ENCODE assay signal across 35 cellular contexts in the genomic region with DNA sequence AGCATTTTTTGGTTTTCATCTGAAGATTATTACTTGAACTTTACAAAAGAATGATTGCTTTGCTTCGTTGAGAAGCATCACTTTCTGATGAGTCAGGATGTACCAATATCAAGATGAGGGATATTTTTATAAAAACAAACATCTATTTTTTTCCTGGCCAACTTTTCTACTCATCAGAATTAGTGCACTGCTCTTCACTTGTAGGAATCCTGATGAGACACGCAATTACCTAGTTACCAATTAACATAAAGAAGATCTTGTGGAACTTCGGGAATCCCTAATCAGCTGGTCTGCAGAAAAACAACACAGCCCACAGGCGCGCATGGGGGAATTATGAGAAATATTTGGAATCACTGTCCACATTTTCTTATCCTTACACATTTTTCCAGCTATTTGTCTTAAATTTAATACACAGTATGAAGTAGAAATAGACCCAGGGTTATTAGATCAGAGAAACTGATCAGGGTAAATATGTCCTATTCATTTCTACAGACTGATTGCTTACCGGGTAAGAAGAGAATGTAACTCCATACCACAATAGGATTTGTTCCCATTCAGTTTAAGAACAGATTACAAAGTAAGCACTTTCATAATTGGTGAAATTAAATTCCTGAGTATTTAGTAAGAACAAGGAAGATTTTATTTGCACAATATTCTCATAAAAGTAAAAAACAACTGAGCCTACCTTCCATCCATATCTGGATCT. TPM values are rescaled to one million over a fixed set of nuclear protein-coding genes. Genes with fewer than 3 reads are reported as not detected.
DNase-seq lines count a peak whose midpoint lies in the region; ATAC-seq, FAIRE-seq and TF ChIP-seq lines count a peak whose summit lies in the region.
"Had no signal": no experiment of that assay in that cellular context is flagged by ENCODE, and none has a peak within 500 bp of the region (broad histone marks: within the 10 kb centered on the region; RNA-seq: fewer than 3 reads in every experiment).

No MANE protein-coding gene starts in this region.

- H3K79me2 ChIP-seq in K562 (ENCODE audit: control insufficient read depth, insufficient read depth, low read length) (no peaks in the 10 kb centered on the region), HepG2 (ENCODE audit: insufficient read depth, low read length) (no peaks in the 10 kb centered on the region)

- no peak overlapping the region for H3K4me3 ChIP-seq in K562
- H3K4me3 ChIP-seq in HepG2 (replicated peaks in 1 of 3; ENCODE audit: insufficient read depth in 1 of 3, low read depth in 2 of 3, low read length in 3 of 3): no peak overlapping the region
- H3K4me3 ChIP-seq in retinal pigment epithelial cell (ENCODE audit: low read length): peak overlapping the region; percentile 29
- H3K4me3 ChIP-seq: body of pancreas, esophagus muscularis mucosa, mucosa of descending colon, suprapubic skin had no signal

- H3K9ac ChIP-seq in K562 (ENCODE audit: insufficient read depth in 1 of 2, low read depth in 2 of 2, low read length in 2 of 2) (no peak overlapping the region), HepG2 (ENCODE audit: insufficient read depth, low read depth, low read length) (no peak overlapping the region)

- ATAC-seq in K562 (no peak), HepG2 (peak; percentile 18; the same call in 1 of the 3 replicates), GM21576 (IDR thresholded peaks at IDR 0.05; ENCODE audit: unreplicated experiment) (no peak), HG03045 (IDR thresholded peaks at IDR 0.05; ENCODE audit: unreplicated experiment) (no peak)
- ATAC-seq: activated CD4-positive, CD25-positive, alpha-beta regulatory T cell treated with anti-CD3 and anti-CD28 coated beads, Interleukin-2, amount 50 U/mL, for 24 hours; body of pancreas; natural killer cell treated with Interleukin-12 subunit alpha and Interleukin-12 subunit beta and Interleukin-15 and Interleukin-18, amount 100 ng/mL, for 72 hours; PC-3; Right ventricle myocardium inferior; T-helper 17 cell had no signal

- H3K4me1 ChIP-seq in K562 (replicated peaks in 1 of 2; ENCODE audit: control insufficient read depth in 2 of 2, insufficient read depth in 2 of 2, low read length in 2 of 2) (no peaks in the 10 kb centered on the region), HepG2 (ENCODE audit: insufficient read depth, low read length) (peaks cover 25% of the 10 kb centered on the region)
- H3K4me1 ChIP-seq: body of pancreas, esophagus muscularis mucosa, foreskin keratinocyte, suprapubic skin had no signal

- H3K36me3 ChIP-seq in K562 (ENCODE audit: control insufficient read depth, insufficient read depth, low read length) (no peaks in the 10 kb centered on the region), HepG2 (replicated peaks in 1 of 2; ENCODE audit: control insufficient read depth in 1 of 2, insufficient read depth in 2 of 2, low read length in 2 of 2) (no peaks in the 10 kb centered on the region)
- H3K36me3 ChIP-seq: esophagus muscularis mucosa, suprapubic skin had no signal

- no peak overlapping the region for H2AFZ ChIP-seq in K562 (ENCODE audit: low read depth, low read length)
- no peak overlapping the region for H2AFZ ChIP-seq in HepG2 (ENCODE audit: low read length)

- POLR2A ChIA-PET in K562 (lab: Yijun Ruan, JAX) (no interaction called here), HepG2 (lab: Yijun Ruan, JAX) (no interaction called here)

- TF ChIP-seq POLR2A in K562 (conservative IDR thresholded peaks at IDR 0.05): no peak
- no peak for TF ChIP-seq POLR2A in HepG2 (IDR thresholded peaks at IDR 0.05; ENCODE audit: insufficient read depth in 1 of 2, low read depth in 2 of 2, low read length in 2 of 2)

- no peaks in the 10 kb centered on the region for H3K9me1 ChIP-seq in K562 (ENCODE audit: control insufficient read depth, insufficient read depth, low read length)

- H3K27ac ChIP-seq in K562 (ENCODE audit: extremely low read depth, low read depth, low read length) (no peak overlapping the region), HepG2 (ENCODE audit: extremely low read length, insufficient read depth, low read length) (no peak overlapping the region)
- H3K27ac ChIP-seq: body of pancreas, esophagus muscularis mucosa, foreskin keratinocyte, suprapubic skin had no signal

- H3K4me2 ChIP-seq in K562 (ENCODE audit: insufficient read depth, low read length): no peak overlapping the region
- H3K4me2 ChIP-seq in HepG2 (ENCODE audit: low read depth, low read length): peak overlapping the region; percentile 20

- DNase-seq in GM04504 (ENCODE audit: low read depth): peak; percentile 10
- no peak for DNase-seq in K562 (ENCODE audit: extremely low read depth in 1 of 4, low spot score in 3 of 4)
- DNase-seq in HepG2 (ENCODE audit: low spot score): no peak
- DNase-seq in retinal pigment epithelial cell (ENCODE audit: low read depth): peak; percentile 63
- DNase-seq in cerebellar nuclear complex (lab: John Stamatoyannopoulos, UW): no peak
- DNase-seq in LoVo (ENCODE audit: low spot score): no peak
- DNase-seq: activated CD4-positive, alpha-beta T cell treated with anti-CD3 and anti-CD28 coated beads, Interleukin-2, amount 50 U/mL, for 48 hours; activated naive CD4-positive, alpha-beta T cell treated with Interleukin-2 at 50 U/mL for 16 hours; activated T-cell treated with anti-CD3 and anti-CD28 coated beads, Interleukin-2, amount 50 U/mL, for 48 hours; body of pancreas; C1 segment of cervical spinal cord; foreskin keratinocyte; GDM1; head of caudate nucleus; KG1; mammary epithelial cell; MM.1S; NCI-H1105 treated with DMSO at 0.1 percent for 48 hours; NCI-H2029; NCI-H510A treated with DMSO at 0.1 percent for 48 hours; NK-92 treated with Interleukin-12 subunit alpha and Interleukin-12 subunit beta, amount 100 ng/mL, for 24 hours; PC-3; posterior cingulate gyrus; stimulated activated naive CD4-positive, alpha-beta T cell; T-helper 17 cell had no signal

- no peaks in the 10 kb centered on the region for H3K9me3 ChIP-seq in K562 (replicated peaks; ENCODE audit: control insufficient read depth, insufficient read depth, low read depth, low read length)
- H3K9me3 ChIP-seq in HepG2 (ENCODE audit: low read length): no peaks in the 10 kb centered on the region
- H3K9me3 ChIP-seq: body of pancreas, esophagus muscularis mucosa, mucosa of descending colon, suprapubic skin had no signal

- TF ChIP-seq RAD21 in K562 (CRISPR knock-in tag; conservative IDR thresholded peaks at IDR 0.05 in 1 of 2, IDR thresholded peaks at IDR 0.05 in 1 of 2) (no peak), HepG2 (CRISPR knock-in tag; IDR thresholded peaks at IDR 0.05) (no peak)

- in situ Hi-C loops in K562 (cut with MboI): no loop called here
- in situ Hi-C loops in HepG2 (cut with HindIII; ENCODE audit: extremely low pct_ligation_motif_present, low pct_unique_long_range_greater_than_20kb): no loop called here

- TF ChIP-seq CTCF in K562 (IDR thresholded peaks at IDR 0.05 in 2 of 3, conservative IDR thresholded peaks at IDR 0.05 in 1 of 3; ENCODE audit: insufficient read depth in 2 of 3, low read depth in 1 of 3, low read length in 3 of 3) (no peak), HepG2 (CRISPR knock-in tag; IDR thresholded peaks at IDR 0.05) (no peak), retinal pigment epithelial cell (conservative IDR thresholded peaks at IDR 0.05; ENCODE audit: low read depth, low read length) (no peak)

- CTCF ChIA-PET in K562 (lab: Yijun Ruan, JAX; ENCODE audit: low intra/inter-chr PET ratio): no interaction called here
- CTCF ChIA-PET in HepG2 (lab: Yijun Ruan, JAX; ENCODE audit: low intra/inter-chr PET ratio, low total read pairs): no interaction called here

- peaks cover 0 to 8% of the 10 kb centered on the region in 2 experiments; a peak in 2 of 5 replicates for H3K27me3 ChIP-seq in K562 (ENCODE audit: control insufficient read depth in 2 of 2, insufficient read depth in 2 of 2, low read length in 2 of 2)
- no peaks in the 10 kb centered on the region for H3K27me3 ChIP-seq in HepG2 (ENCODE audit: control insufficient read depth in 1 of 2, insufficient read depth in 2 of 2, low read length in 2 of 2)
- H3K27me3 ChIP-seq: body of pancreas, foreskin keratinocyte, suprapubic skin had no signal

- no peaks in the 10 kb centered on the region for H4K20me1 ChIP-seq in K562 (replicated peaks; ENCODE audit: control insufficient read depth, insufficient read depth, low read length)
- no peaks in the 10 kb centered on the region for H4K20me1 ChIP-seq in HepG2 (ENCODE audit: insufficient read depth, low read length)

- intact Hi-C loops in K562 (cut with micrococcal nuclease) (no loop called here), HepG2 (cut with micrococcal nuclease; ENCODE audit: unreplicated experiment) (no loop called here)

- BruUV-seq in K562 (replicated peaks; lab: Mats Ljungman, UMichigan) (no TSS peak), HepG2 (replicated peaks; lab: Mats Ljungman, UMichigan) (no TSS peak)

- TF ChIP-seq EP300 in K562 (IDR thresholded peaks at IDR 0.05; ENCODE audit: low read length): no peak
- TF ChIP-seq EP300 in HepG2 (IDR thresholded peaks at IDR 0.05; ENCODE audit: low read depth in 2 of 2, low read length in 2 of 2): no peak
- no peak for TF ChIP-seq EP300 in HepG2 (CRISPR knock-in tag; IDR thresholded peaks at IDR 0.05; ENCODE audit: borderline replicate concordance)

- no peak for FAIRE-seq in K562 (lab: Jason Lieb, UNC)
- no peak for FAIRE-seq in HepG2 (lab: Jason Lieb, UNC)
- FAIRE-seq: H54, TTC549 had no signal

- WGBS in K562 (ENCODE audit: insufficient coverage, low coverage, missing lambda C conversion rate): 3% methylated on average over 6 of the region's 6 CpGs
- 1% methylated on average over 6 of the region's 6 CpGs for WGBS in HepG2 (ENCODE audit: low lambda C conversion rate)

RNA-seq across cellular contexts. Expression of a gene that starts 50.9 kb away (rescaled TPM):
- not detected in 2 replicates for total RNA-seq in K562 (2011; cell fraction: chromatin; rRNA removed; ENCODE audit: low replicate concordance)
- not detected in 2 replicates for total RNA-seq in K562 (2011; cell fraction: nucleolus; rRNA removed)
- total RNA-seq in K562 (2011; cell fraction: nucleoplasm; rRNA removed): 0.73 TPM in 1 of 2 replicates, not detected in the other
- total RNA-seq in K562 (2014; rRNA removed) (0.09 and 0.16 TPM in 2 replicates), K562 (2014; rRNA removed; fragmentation: Illumina TruSeq; extraction: Trizol) (0.18 and 0.19 TPM in 2 replicates), K562 (2015; rRNA removed; fragmentation: Illumina TruSeq; extraction: Trizol) (0.15 and 0.25 TPM in 2 replicates), K562 (2021) (0.31 TPM in 1 of 2 replicates, not detected in the other), HepG2 (2016; rRNA removed; fragmentation: Illumina TruSeq; extraction: Trizol) (3.6 and 3.7 TPM in 2 replicates)
- polyA plus RNA-seq in K562 (2011; rRNA removed) (0.22 TPM in 1 of 2 replicates, not detected in the other), K562 (2014; fragmentation: Illumina TruSeq; extraction: Trizol) (0.21 TPM in 1 of 2 replicates, not detected in the other), K562 (2014; fragmentation: Nextera tagmentation; extraction: Ambion mirVana) (under 1 TPM; 0.06 to 0.23 TPM), K562 (2014; rRNA removed) (0.32 TPM in 1 of 2 replicates, not detected in the other), HepG2 (2011; rRNA removed) (0.88 and 1.5 TPM in 2 replicates)
- polyA plus RNA-seq in K562 (2011; cell fraction: cytosol; rRNA removed): not detected in 2 replicates
- not detected in 2 replicates for polyA plus RNA-seq in K562 (2011; cell fraction: nucleus; rRNA removed)
- polyA plus RNA-seq in K562 (2012): 0.08 and 0.53 TPM in 2 replicates
- polyA minus RNA-seq in K562 (2011; rRNA and poly(A)+ RNA removed): not detected in 2 replicates
- not detected in 2 replicates for polyA minus RNA-seq in K562 (2011; cell fraction: cytosol; rRNA and poly(A)+ RNA removed)
- 0.22 TPM in 1 of 2 replicates, not detected in the other for polyA minus RNA-seq in K562 (2011; cell fraction: nucleus; rRNA and poly(A)+ RNA removed)
- 1.3 and 1.4 TPM in 2 replicates for total RNA-seq in HepG2 (2016; cell fraction: cytosol; rRNA removed; fragmentation: Illumina TruSeq; extraction: Trizol; ENCODE audit: low read depth)
- 3.6 TPM in 2 replicates for total RNA-seq in HepG2 (2016; cell fraction: insoluble cytoplasmic fraction; rRNA removed; fragmentation: Illumina TruSeq; extraction: Trizol)
- total RNA-seq in HepG2 (2016; cell fraction: membrane; rRNA removed; fragmentation: Illumina TruSeq; extraction: Trizol): 3.5 and 4.4 TPM in 2 replicates
- 3.3 and 4.0 TPM in 2 replicates for total RNA-seq in HepG2 (2016; cell fraction: nucleus; rRNA removed; fragmentation: Illumina TruSeq; extraction: Trizol)
- 0.60 and 0.70 TPM in 2 replicates for polyA plus RNA-seq in HepG2 (2011; cell fraction: cytosol; rRNA removed)
- 1.2 and 1.4 TPM in 2 replicates for polyA plus RNA-seq in HepG2 (2011; cell fraction: nucleus; rRNA removed)
- polyA plus RNA-seq in HepG2 (2012): 0.31 and 0.51 TPM in 2 replicates
- polyA plus RNA-seq in HepG2 (2016; cell fraction: cytosol; fragmentation: Illumina TruSeq; extraction: Trizol; ENCODE audit: low read depth): 2.4 and 2.5 TPM in 2 replicates
- 1.8 and 3.3 TPM in 2 replicates for polyA plus RNA-seq in HepG2 (2016; cell fraction: insoluble cytoplasmic fraction; fragmentation: Illumina TruSeq; extraction: Trizol; ENCODE audit: low read depth)
- 2.3 and 3.1 TPM in 2 replicates for polyA plus RNA-seq in HepG2 (2016; cell fraction: membrane; fragmentation: Illumina TruSeq; extraction: Trizol; ENCODE audit: low read depth)
- 1.6 and 2.8 TPM in 2 replicates for polyA plus RNA-seq in HepG2 (2016; cell fraction: nucleus; fragmentation: Illumina TruSeq; extraction: Trizol; ENCODE audit: insufficient read depth, low read depth)
- polyA minus RNA-seq in HepG2 (2011; rRNA and poly(A)+ RNA removed; ENCODE audit: low replicate concordance): 2.1 and 8.8 TPM in 2 replicates
- 0.79 and 1.7 TPM in 2 replicates for polyA minus RNA-seq in HepG2 (2011; cell fraction: cytosol; rRNA and poly(A)+ RNA removed)
- polyA minus RNA-seq in HepG2 (2011; cell fraction: nucleus; rRNA and poly(A)+ RNA removed): 1.2 and 1.9 TPM in 2 replicates

Comparison
In these comparisons a context has a peak if more than half of its experiments do, and no peak if none do; other contexts are left out.
1. DNase-seq: peak in GM04504 (single experiment) and retinal pigment epithelial cell (single experiment); none in K562 (0 of 4), HepG2 (single experiment), cerebellar nuclear complex (0 of 2) and LoVo (single experiment).